16 cellular contexts compared by ENCODE assay signal in the genomic region with DNA sequence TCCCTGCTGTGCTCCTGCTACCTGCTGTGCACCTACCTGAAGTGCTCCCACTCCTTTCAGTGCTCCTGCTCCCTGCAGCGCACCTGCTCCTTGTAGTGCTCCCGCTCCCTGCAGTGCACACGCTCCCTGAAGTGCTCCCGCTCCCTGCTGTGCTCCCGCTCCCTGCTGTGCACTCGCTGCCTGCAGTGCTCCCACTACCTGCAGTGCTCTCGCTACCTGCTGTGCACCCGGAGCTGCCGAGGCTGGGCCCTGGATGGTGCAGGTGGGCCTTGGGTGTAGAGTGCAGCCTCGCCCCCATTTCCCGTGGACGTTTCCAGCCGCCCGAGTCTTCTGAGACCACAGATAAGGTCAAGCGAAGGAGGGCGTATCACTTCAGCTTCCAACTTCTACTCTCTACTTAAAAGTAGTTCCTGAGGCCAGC.
"Had no signal": no experiment of that assay in that cellular context is flagged by ENCODE, and none has a peak within 500 bp of the region (broad histone marks: within the 10 kb centered on the region; RNA-seq: fewer than 3 reads in every experiment).

No MANE protein-coding gene starts in this region.

- H3K4me1 ChIP-seq: tibial artery, upper lobe of left lung had no signal

- DNase-seq: cortex of kidney; dorsolateral prefrontal cortex; effector CD8-positive, alpha-beta T cell; heart left ventricle; hippocampal formation; mammary epithelial cell; naive thymus-derived CD4-positive, alpha-beta T cell; nephron progenitor cell; ovary; stimulated activated CD4-positive, alpha-beta T cell treated with anti-CD3 and anti-CD28 coated beads, Interleukin-2, amount 100 ng/mL, for 48 hours; stimulated activated naive CD4-positive, alpha-beta T cell treated with Interleukin-2 at 50 U/mL for 16 hours; tibial artery had no signal

- H3K27ac ChIP-seq: dorsolateral prefrontal cortex, heart left ventricle, neutrophil, ovary, tibial artery, upper lobe of left lung had no signal

- H3K36me3 ChIP-seq: ovary had no signal

- H3K4me2 ChIP-seq: smooth muscle cell had no signal

- H3K4me3 ChIP-seq: dorsolateral prefrontal cortex, heart left ventricle, ovary, smooth muscle cell, tibial artery, upper lobe of left lung had no signal

- ATAC-seq: esophagus mucosa; naive thymus-derived CD4-positive, alpha-beta T cell had no signal

- H3K4me3 Mint-ChIP-seq: nephron progenitor cell had no signal

- H3K27ac Mint-ChIP-seq: nephron progenitor cell had no signal

- H3K27me3 ChIP-seq: ovary, upper lobe of left lung had no signal
